In the genomic region with DNA sequence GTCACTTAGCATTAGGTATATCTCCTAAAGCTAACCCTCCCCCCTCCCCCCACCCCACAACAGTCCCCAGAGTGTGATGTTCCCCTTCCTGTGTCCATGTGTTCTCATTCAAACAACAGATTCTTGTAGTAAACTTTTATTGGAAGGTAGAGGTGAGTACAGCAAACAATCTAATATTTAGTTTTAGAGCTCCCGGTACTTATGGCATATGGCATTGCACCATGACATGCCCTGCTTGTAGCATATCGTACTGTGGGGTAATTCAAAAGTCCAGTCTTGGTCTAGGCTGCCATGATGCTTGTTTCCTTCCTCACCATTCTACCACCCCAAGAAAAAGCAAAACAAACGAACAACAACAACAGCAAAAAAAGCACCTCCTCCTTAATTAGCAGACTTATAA, we compare ENCODE assay signal across 32 cellular contexts.
"Had no signal": no experiment of that assay in that cellular context is flagged by ENCODE, and none has a peak within 500 bp of the region (broad histone marks: within the 10 kb centered on the region; RNA-seq: fewer than 3 reads in every experiment).

No MANE protein-coding gene starts in this region.

- H3K4me1 Mint-ChIP-seq: activated B cell treated with CpG ODN at 0.5 μM for 24 hours; activated CD4-positive, alpha-beta T cell treated with anti-CD3 and anti-CD28 coated beads, Interleukin-2, amount 10 ng/mL, durations not matched to agents 24 days and 14 days; activated naive CD4-positive, alpha-beta T cell treated with anti-CD3 and anti-CD28 coated beads, Interleukin-2, amount 10 ng/mL, durations not matched to agents 7 days and 5 days; activated naive CD4-positive, alpha-beta T cell treated with anti-CD3 and anti-CD28 coated beads, Interleukin-2, amount 50 U/mL, for 24 hours; activated naive CD8-positive, alpha-beta T cell treated with anti-CD3 and anti-CD28 coated beads, Interleukin-2, amount 10 ng/mL, durations not matched to agents 7 days and 5 days; activated naive CD8-positive, alpha-beta T cell treated with anti-CD3 and anti-CD28 coated beads, Interleukin-2, amount 50 U/mL, for 24 hours; activated T-helper 17 cell treated with anti-CD3 and anti-CD28 coated beads, Interleukin-2, amount 50 U/mL, for 72 hours had no signal

- H3K9me3 Mint-ChIP-seq: activated B cell treated with CpG ODN at 0.5 μM for 24 hours; activated CD4-positive, alpha-beta memory T cell treated with anti-CD3 and anti-CD28 coated beads for 36 hours; activated CD4-positive, alpha-beta T cell treated with anti-CD3 and anti-CD28 coated beads, Interleukin-2, amount 10 ng/mL, durations not matched to agents 24 days and 14 days; activated CD8-positive, alpha-beta T cell treated with anti-CD3 and anti-CD28 coated beads for 36 hours; activated naive CD4-positive, alpha-beta T cell treated with anti-CD3 and anti-CD28 coated beads, Interleukin-2, amount 10 ng/mL, durations not matched to agents 7 days and 5 days; activated naive CD8-positive, alpha-beta T cell treated with anti-CD3 and anti-CD28 coated beads, Interleukin-2, amount 10 ng/mL, durations not matched to agents 7 days and 5 days; activated naive CD8-positive, alpha-beta T cell treated with anti-CD3 and anti-CD28 coated beads, Interleukin-2, amount 50 U/mL, for 24 hours; activated T-cell treated with anti-CD3 and anti-CD28 coated beads, Interleukin-2, amount 50 U/mL, for 4 hours; activated T-helper 17 cell treated with anti-CD3 and anti-CD28 coated beads, Interleukin-2, amount 50 U/mL, for 72 hours; T-helper 1 cell treated with Interleukin-12 subunit alpha and Interleukin-12 subunit beta and Interleukin-4 antibody, amounts not matched to agents 30 μg/mL and 1 μg/mL, for 36 hours; T-helper 2 cell treated with Interferon-gamma antibody and Interleukin-4, amounts not matched to agents 5 μg/mL and 100 μg/mL, for 36 hours had no signal

- H3K36me3 Mint-ChIP-seq: activated naive CD4-positive, alpha-beta T cell treated with anti-CD3 and anti-CD28 coated beads, Interleukin-2, amount 10 ng/mL, durations not matched to agents 7 days and 5 days; activated naive CD8-positive, alpha-beta T cell treated with anti-CD3 and anti-CD28 coated beads, Interleukin-2, amount 10 ng/mL, durations not matched to agents 7 days and 5 days had no signal

- DNase-seq: activated B cell treated with CpG ODN at 0.5 μM for 24 hours; activated CD4-positive, alpha-beta memory T cell treated with anti-CD3 and anti-CD28 coated beads for 36 hours; activated CD4-positive, alpha-beta T cell treated with anti-CD3 and anti-CD28 coated beads for 4 hours; activated CD4-positive, alpha-beta T cell treated with anti-CD3 and anti-CD28 coated beads, Interleukin-2, amount 10 ng/mL, durations not matched to agents 24 days and 14 days; activated CD4-positive, alpha-beta T cell treated with anti-CD3 and anti-CD28 coated beads, Interleukin-2, amount 50 U/mL, for 1 hour; activated CD4-positive, alpha-beta T cell treated with anti-CD3 and anti-CD28 coated beads, Interleukin-2, amount 50 U/mL, for 4 hours; activated CD4-positive, CD25-positive, alpha-beta regulatory T cell treated with anti-CD3 and anti-CD28 coated beads, Interleukin-2, amount 50 U/mL, for 72 hours; activated CD8-positive, alpha-beta memory T cell treated with anti-CD3 and anti-CD28 coated beads, Interleukin-2, amount 50 U/mL, for 4 hours; activated CD8-positive, alpha-beta T cell treated with anti-CD3 and anti-CD28 coated beads for 36 hours; activated effector memory CD4-positive, alpha-beta T cell treated with anti-CD3 and anti-CD28 coated beads, Interleukin-2, amount 50 U/mL, for 16 hours; activated naive CD4-positive, alpha-beta T cell treated with anti-CD3 and anti-CD28 coated beads, Interleukin-2, amount 10 ng/mL, durations not matched to agents 7 days and 5 days; activated naive CD4-positive, alpha-beta T cell treated with Interleukin-2 at 50 U/mL for 16 hours; activated naive CD8-positive, alpha-beta T cell treated with anti-CD3 and anti-CD28 coated beads, Interleukin-2, amount 10 ng/mL, durations not matched to agents 7 days and 5 days; activated naive CD8-positive, alpha-beta T cell treated with anti-CD3 and anti-CD28 coated beads, Interleukin-2, amount 50 U/mL, for 24 hours; activated T-cell treated with anti-CD3 and anti-CD28 coated beads for 4 hours; activated T-cell treated with anti-CD3 and anti-CD28 coated beads, Interleukin-2, amount 50 U/mL, for 1 hour; activated T-cell treated with anti-CD3 and anti-CD28 coated beads, Interleukin-2, amount 50 U/mL, for 4 hours; activated T-cell treated with anti-CD3 and anti-CD28 coated beads, Interleukin-2, amount 50 U/mL, for 72 hours; amygdala; anterior cingulate cortex; brain microvascular endothelial cell; central memory CD4-positive, alpha-beta T cell; T-helper 1 cell; T-helper 2 cell; T-helper 9 cell had no signal

- H3K27ac Mint-ChIP-seq: activated B cell treated with CpG ODN at 0.5 μM for 24 hours; activated CD4-positive, alpha-beta memory T cell treated with anti-CD3 and anti-CD28 coated beads for 36 hours; activated CD4-positive, alpha-beta T cell treated with anti-CD3 and anti-CD28 coated beads, Interleukin-2, amount 10 ng/mL, durations not matched to agents 24 days and 14 days; activated CD8-positive, alpha-beta T cell treated with anti-CD3 and anti-CD28 coated beads for 36 hours; activated naive CD4-positive, alpha-beta T cell treated with anti-CD3 and anti-CD28 coated beads, Interleukin-2, amount 10 ng/mL, durations not matched to agents 7 days and 5 days; activated naive CD4-positive, alpha-beta T cell treated with anti-CD3 and anti-CD28 coated beads, Interleukin-2, amount 50 U/mL, for 24 hours; activated naive CD8-positive, alpha-beta T cell; activated naive CD8-positive, alpha-beta T cell treated with anti-CD3 and anti-CD28 coated beads, Interleukin-2, amount 10 ng/mL, durations not matched to agents 7 days and 5 days; activated naive CD8-positive, alpha-beta T cell treated with anti-CD3 and anti-CD28 coated beads, Interleukin-2, amount 50 U/mL, for 24 hours; activated T-cell treated with anti-CD3 and anti-CD28 coated beads, Interleukin-2, amount 50 U/mL, for 72 hours; activated T-helper 1 cell treated with anti-CD3 and anti-CD28 coated beads, Interleukin-12 subunit alpha, Interleukin-12 subunit beta, Interleukin-2, Interleukin-4 antibody, amounts not matched to agents 30 ng/mL and 10 ng/mL and 1 ng/mL, durations not matched to agents 14 hours and 24 hours and 36 hours; activated T-helper 17 cell treated with anti-CD3 and anti-CD28 coated beads, Interleukin-2, amount 50 U/mL, for 72 hours; T-helper 1 cell treated with Interleukin-12 subunit alpha and Interleukin-12 subunit beta and Interleukin-4 antibody, amounts not matched to agents 30 μg/mL and 1 μg/mL, for 36 hours; T-helper 2 cell treated with Interferon-gamma antibody and Interleukin-4, amounts not matched to agents 5 μg/mL and 100 μg/mL, for 36 hours had no signal

- H3K4me3 Mint-ChIP-seq: activated B cell treated with CpG ODN at 0.5 μM for 24 hours; activated CD4-positive, alpha-beta memory T cell treated with anti-CD3 and anti-CD28 coated beads for 36 hours; activated CD4-positive, alpha-beta T cell treated with anti-CD3 and anti-CD28 coated beads, Interleukin-2, amount 10 ng/mL, durations not matched to agents 24 days and 14 days; activated CD8-positive, alpha-beta T cell treated with anti-CD3 and anti-CD28 coated beads for 36 hours; activated naive CD4-positive, alpha-beta T cell treated with anti-CD3 and anti-CD28 coated beads, Interleukin-2, amount 10 ng/mL, durations not matched to agents 7 days and 5 days; activated naive CD4-positive, alpha-beta T cell treated with anti-CD3 and anti-CD28 coated beads, Interleukin-2, amount 50 U/mL, for 24 hours; activated naive CD8-positive, alpha-beta T cell; activated naive CD8-positive, alpha-beta T cell treated with anti-CD3 and anti-CD28 coated beads, Interleukin-2, amount 10 ng/mL, durations not matched to agents 7 days and 5 days; activated naive CD8-positive, alpha-beta T cell treated with anti-CD3 and anti-CD28 coated beads, Interleukin-2, amount 50 U/mL, for 24 hours; activated T-cell treated with anti-CD3 and anti-CD28 coated beads, Interleukin-2, amount 50 U/mL, for 4 hours; activated T-cell treated with anti-CD3 and anti-CD28 coated beads, Interleukin-2, amount 50 U/mL, for 72 hours; activated T-helper 1 cell treated with anti-CD3 and anti-CD28 coated beads, Interleukin-12 subunit alpha, Interleukin-12 subunit beta, Interleukin-2, Interleukin-4 antibody, amounts not matched to agents 30 ng/mL and 10 ng/mL and 1 ng/mL, durations not matched to agents 14 hours and 24 hours and 36 hours; activated T-helper 17 cell treated with anti-CD3 and anti-CD28 coated beads, Interleukin-2, amount 50 U/mL, for 72 hours; T-helper 1 cell treated with Interleukin-12 subunit alpha and Interleukin-12 subunit beta and Interleukin-4 antibody, amounts not matched to agents 30 μg/mL and 1 μg/mL, for 36 hours; T-helper 2 cell treated with Interferon-gamma antibody and Interleukin-4, amounts not matched to agents 5 μg/mL and 100 μg/mL, for 36 hours had no signal

- ATAC-seq: activated CD8-positive, alpha-beta T cell treated with anti-CD3 and anti-CD28 coated beads for 36 hours; activated naive CD8-positive, alpha-beta T cell treated with anti-CD3 and anti-CD28 coated beads, Interleukin-2, amount 50 U/mL, for 24 hours; activated T-cell treated with anti-CD3 and anti-CD28 coated beads, Interleukin-2, amount 50 U/mL, for 4 hours; activated T-cell treated with anti-CD3 and anti-CD28 coated beads, Interleukin-2, amount 50 U/mL, for 72 hours; activated T-helper 17 cell treated with anti-CD3 and anti-CD28 coated beads, Interleukin-2, amount 50 U/mL, for 72 hours had no signal

- FAIRE-seq: TTC549 had no signal

- H3K27me3 Mint-ChIP-seq: activated CD4-positive, alpha-beta memory T cell treated with anti-CD3 and anti-CD28 coated beads for 36 hours; activated CD4-positive, alpha-beta T cell treated with anti-CD3 and anti-CD28 coated beads, Interleukin-2, amount 10 ng/mL, durations not matched to agents 24 days and 14 days; activated naive CD4-positive, alpha-beta T cell treated with anti-CD3 and anti-CD28 coated beads, Interleukin-2, amount 10 ng/mL, durations not matched to agents 7 days and 5 days; activated naive CD4-positive, alpha-beta T cell treated with anti-CD3 and anti-CD28 coated beads, Interleukin-2, amount 50 U/mL, for 24 hours; activated naive CD8-positive, alpha-beta T cell; activated T-helper 17 cell treated with anti-CD3 and anti-CD28 coated beads, Interleukin-2, amount 50 U/mL, for 72 hours had no signal
